ENCODE assay signal across 8 cellular contexts in the genomic region with DNA sequence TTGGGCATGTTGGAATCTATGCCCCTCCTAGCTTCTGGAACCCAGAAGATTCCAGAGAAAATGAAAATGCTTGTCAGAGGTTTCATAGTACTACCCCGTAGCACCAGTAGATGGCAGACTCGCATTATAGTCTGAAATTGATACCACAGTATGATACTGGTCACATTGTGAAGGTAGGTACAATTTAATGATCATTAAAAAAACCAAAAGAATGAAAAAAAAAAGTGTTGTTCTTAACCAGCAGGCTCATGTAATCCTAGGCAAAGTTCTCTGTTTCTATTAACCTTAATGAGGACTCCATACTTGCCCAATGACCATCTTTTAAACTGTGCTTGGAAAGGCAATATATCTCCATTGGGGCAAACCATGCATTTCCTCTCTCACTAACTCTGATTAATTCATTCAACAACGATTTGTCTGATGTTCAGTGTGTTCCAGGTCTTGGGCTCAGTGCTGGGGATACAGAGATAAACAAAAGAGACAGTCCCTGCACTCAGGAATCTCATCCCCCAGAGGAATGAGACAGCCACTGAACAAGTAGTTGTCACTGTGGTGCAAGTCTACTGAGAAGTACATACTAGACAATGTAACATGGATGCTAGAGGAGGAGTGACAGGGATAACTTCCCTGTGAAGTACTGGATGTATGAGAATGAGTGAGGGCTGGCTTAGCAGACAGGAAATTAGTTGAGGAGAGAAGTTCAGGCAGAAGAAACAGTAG.
DNase-seq lines count a peak whose midpoint lies in the region; ATAC-seq and TF ChIP-seq lines count a peak whose summit lies in the region.

No MANE protein-coding gene starts in this region.

- H3K4me3 ChIP-seq in fibroblast of villous mesenchyme (ENCODE audit: low read depth, low read length) = no peak overlapping the region
- H3K4me3 ChIP-seq in ovary = no peak overlapping the region

- no peaks in the 10 kb centered on the region for H3K27me3 ChIP-seq in ovary

- intact Hi-C loops in ovary (cut with DNase I) = loop anchor here in 2 of 4 donors (5.0 to 10.0 kb wide), 3 partner anchors 272 to 624 kb away; no protein-coding TSS in a partner anchor

- H3K4me1 ChIP-seq in ovary (ENCODE audit: insufficient read depth) = peaks cover 2% of the 10 kb centered on the region

- TF ChIP-seq POLR2A in ovary (IDR thresholded peaks at IDR 0.05) = no peak

- H3K27ac ChIP-seq in ovary = peak overlapping the region in 1 of 2 donors; percentile 69

- H3K36me3 ChIP-seq in ovary = no peaks in the 10 kb centered on the region

- TF ChIP-seq EP300 in ovary (IDR thresholded peaks at IDR 0.05) = no peak

- TF ChIP-seq CTCF in fibroblast of villous mesenchyme (IDR thresholded peaks at IDR 0.05; ENCODE audit: insufficient read depth, low read depth, low read length) (peak; percentile 81), ovary (IDR thresholded peaks at IDR 0.05) (peak; percentile 57 to 78 (median 74))

- DNase-seq in EL (peak; percentile 61), SK-N-DZ (ENCODE audit: low spot score) (peak; percentile 65), fibroblast of villous mesenchyme (ENCODE audit: low read depth) (peak; percentile 51), ovary (peak in 4 of 5 donors; percentile 27 to 77 (median 52)), HuH-7.5 (ENCODE audit: low spot score) (no peak), HuH-7 (ENCODE audit: low spot score) (no peak)

- no peaks in the 10 kb centered on the region for H3K9me3 ChIP-seq in ovary

- 20 to 24% (median 21%) methylated on average over 3 of the region's 3 CpGs for WGBS in ovary, 3 donors

- peak; percentile 75 for ATAC-seq in GM19467 (IDR thresholded peaks at IDR 0.05; ENCODE audit: unreplicated experiment)
- peak; percentile 75 for ATAC-seq in HG03520 (IDR thresholded peaks at IDR 0.05; ENCODE audit: unreplicated experiment)

Comparison
In these comparisons a context has a peak if more than half of its experiments do, and no peak if none do; other contexts are left out.
1. DNase-seq: peak in EL (single experiment), SK-N-DZ (single experiment), fibroblast of villous mesenchyme (single experiment) and ovary (4 of 5); none in HuH-7.5 (single experiment) and HuH-7 (single experiment).